In genomic region chr10:22372298-22372697, GRCh38 we compare ENCODE assay signal across 1 cellular context.
TF ChIP-seq lines count a peak whose summit lies in the region.

No MANE protein-coding gene starts in this region.

TF ChIP-seq in K562, 482 proteins besides CTCF, POLR2A, EP300 and RAD21:
- TF ChIP-seq ZNF436 (CRISPR knock-in tag; IDR thresholded peaks at IDR 0.05) (no peak), PML (IDR thresholded peaks at IDR 0.05; ENCODE audit: low read length) (no peak), ADNP (tag; IDR thresholded peaks at IDR 0.05) (no peak), ZNF121 (CRISPR knock-in tag; conservative IDR thresholded peaks at IDR 0.05) (no peak), ILK (tag; IDR thresholded peaks at IDR 0.05; ENCODE audit: borderline replicate concordance, low read depth) (no peak), KLF10 (CRISPR knock-in tag; IDR thresholded peaks at IDR 0.05) (no peak), FOSL1 (tag; conservative IDR thresholded peaks at IDR 0.05) (no peak), TBL1XR1 (IDR thresholded peaks at IDR 0.05; ENCODE audit: low read length in 2 of 2) (no peak), DLX4 (CRISPR knock-in tag; IDR thresholded peaks at IDR 0.05) (no peak), HDAC6 (IDR thresholded peaks at IDR 0.05; ENCODE audit: low read depth, low read length) (no peak), XRCC3 (IDR thresholded peaks at IDR 0.05) (no peak), ATF3 (IDR thresholded peaks at IDR 0.05) (no peak), ATF3 (CRISPR knock-in tag; conservative IDR thresholded peaks at IDR 0.05) (no peak), SP2 (IDR thresholded peaks at IDR 0.05; ENCODE audit: extremely low read depth, low read depth, low read length, poor library complexity, severe bottlenecking) (no peak), ETV1 (tag; conservative IDR thresholded peaks at IDR 0.05; ENCODE audit: low read depth) (no peak), ZBED1 (IDR thresholded peaks at IDR 0.05) (no peak), KDM4B (IDR thresholded peaks at IDR 0.05; ENCODE audit: borderline replicate concordance in 2 of 2, low read depth in 1 of 2) (no peak), MAX (CRISPR knock-in tag; IDR thresholded peaks at IDR 0.05) (no peak)
